In genomic region chr20:5133998-5134397, GRCh38 we compare ENCODE assay signal across 31 cellular contexts.
"Had no signal": no experiment of that assay in that cellular context is flagged by ENCODE, and none has a peak within 500 bp of the region (broad histone marks: within the 10 kb centered on the region; RNA-seq: fewer than 3 reads in every experiment).

No MANE protein-coding gene starts in this region.

- H3K27ac Mint-ChIP-seq: activated CD4-positive, alpha-beta memory T cell treated with anti-CD3 and anti-CD28 coated beads for 36 hours; activated T-helper 17 cell treated with anti-CD3 and anti-CD28 coated beads, Interleukin-2, amount 50 U/mL, for 72 hours; endodermal cell; naive thymus-derived CD8-positive, alpha-beta T cell; stimulated activated naive B cell treated with anti-CD40 and anti-IgM and Interleukin-4, amounts not matched to agents 10 μg/mL and 1 μg/mL and 100 μg/mL, for 72 hours; T-helper 1 cell treated with Interleukin-12 subunit alpha and Interleukin-12 subunit beta and Interleukin-4 antibody, amounts not matched to agents 30 μg/mL and 1 μg/mL, for 36 hours had no signal

- H3K27ac ChIP-seq: foreskin keratinocyte, pancreas, prostate gland, suprapubic skin, tibial nerve, WERI-Rb-1 had no signal

- H3K4me3 ChIP-seq: pancreas, prostate gland, smooth muscle cell, stomach, suprapubic skin, tibial nerve had no signal

- H3K27me3 ChIP-seq: foreskin keratinocyte, pancreas, stomach, suprapubic skin, tibial nerve had no signal

- H3K4me3 Mint-ChIP-seq: activated CD4-positive, alpha-beta memory T cell treated with anti-CD3 and anti-CD28 coated beads for 36 hours; activated T-helper 17 cell treated with anti-CD3 and anti-CD28 coated beads, Interleukin-2, amount 50 U/mL, for 72 hours; endodermal cell; naive thymus-derived CD8-positive, alpha-beta T cell; neural crest cell; stimulated activated naive B cell treated with anti-CD40 and anti-IgM and Interleukin-4, amounts not matched to agents 10 μg/mL and 1 μg/mL and 100 μg/mL, for 72 hours; T-helper 1 cell treated with Interleukin-12 subunit alpha and Interleukin-12 subunit beta and Interleukin-4 antibody, amounts not matched to agents 30 μg/mL and 1 μg/mL, for 36 hours had no signal

- H3K36me3 ChIP-seq: pancreas, prostate gland, stomach, suprapubic skin, tibial nerve had no signal

- DNase-seq: activated CD4-positive, alpha-beta memory T cell treated with anti-CD3 and anti-CD28 coated beads for 36 hours; activated CD4-positive, alpha-beta T cell treated with anti-CD3 and anti-CD28 coated beads for 48 hours; activated CD8-positive, alpha-beta memory T cell treated with anti-CD3 and anti-CD28 coated beads, Interleukin-2, amount 50 U/mL, for 4 hours; activated gamma-delta T cell treated with Interleukin-2 at 50 U/mL for 16 hours; activated naive CD4-positive, alpha-beta T cell treated with anti-CD3 and anti-CD28 coated beads, Interleukin-2, amount 50 U/mL, for 16 hours; activated T-cell treated with anti-CD3 and anti-CD28 coated beads, Interleukin-2, amount 50 U/mL, for 1 hour; amniotic stem cell; caudate nucleus; endodermal cell; foreskin keratinocyte; mesenchymal stem cell; naive thymus-derived CD8-positive, alpha-beta T cell; nucleus accumbens; pancreas; retina; stimulated activated CD4-positive, alpha-beta T cell treated with anti-CD3 and anti-CD28 coated beads, Interleukin-15, amount 100 ng/mL, for 24 hours; stimulated activated CD4-positive, alpha-beta T cell treated with anti-CD3 and anti-CD28 coated beads, Interleukin-2, amount 100 ng/mL, for 24 hours; stimulated activated naive B cell treated with anti-CD40 and anti-IgM and Interleukin-4, amounts not matched to agents 10 μg/mL and 1 μg/mL and 100 μg/mL, for 72 hours; stomach; SW 1271; T1000; WERI-Rb-1 had no signal

- H3K9me3 ChIP-seq: pancreas, prostate gland, stomach, suprapubic skin, tibial nerve had no signal

- ATAC-seq: activated CD4-positive, CD25-positive, alpha-beta regulatory T cell treated with anti-CD3 and anti-CD28 coated beads, Interleukin-2, amount 50 U/mL, for 24 hours; activated T-helper 17 cell treated with anti-CD3 and anti-CD28 coated beads, Interleukin-2, amount 50 U/mL, for 72 hours; esophagus mucosa; foreskin keratinocyte; naive thymus-derived CD8-positive, alpha-beta T cell; pancreas; stimulated activated naive B cell treated with anti-CD40 and anti-IgM and Interleukin-4, amounts not matched to agents 10 μg/mL and 1 μg/mL and 100 μg/mL, for 72 hours had no signal

- H3K27me3 Mint-ChIP-seq: activated CD4-positive, alpha-beta memory T cell treated with anti-CD3 and anti-CD28 coated beads for 36 hours; activated T-helper 17 cell treated with anti-CD3 and anti-CD28 coated beads, Interleukin-2, amount 50 U/mL, for 72 hours; naive thymus-derived CD8-positive, alpha-beta T cell; stimulated activated naive B cell treated with anti-CD40 and anti-IgM and Interleukin-4, amounts not matched to agents 10 μg/mL and 1 μg/mL and 100 μg/mL, for 72 hours had no signal
